ENCODE assay signal across 8 cellular contexts in genomic region chr19:45478454-45479238, GRCh38. TPM values are rescaled to one million over a fixed set of nuclear protein-coding genes. Genes with fewer than 3 reads are reported as not detected.
DNase-seq lines count a peak whose midpoint lies in the region; ATAC-seq and TF ChIP-seq lines count a peak whose summit lies in the region.

No MANE protein-coding gene starts in this region.

- no peak for TF ChIP-seq EP300 in upper lobe of left lung (IDR thresholded peaks at IDR 0.05)

- peak overlapping the region; percentile 71 for H3K4me3 Mint-ChIP-seq in activated naive CD8-positive, alpha-beta T cell treated with anti-CD3 and anti-CD28 coated beads, Interleukin-2, amount 10 ng/mL, durations not matched to agents 7 days and 5 days

- H3K27ac Mint-ChIP-seq in activated naive CD8-positive, alpha-beta T cell treated with anti-CD3 and anti-CD28 coated beads, Interleukin-2, amount 10 ng/mL, durations not matched to agents 7 days and 5 days = peak overlapping the region; percentile 92

- H3K36me3 ChIP-seq in upper lobe of left lung = no peaks in the 10 kb centered on the region

- WGBS in upper lobe of left lung, 2 donors = 0 to 1% methylated on average over 33 to 39 of the region's 39 CpGs

- no peaks in the 10 kb centered on the region for H3K9me3 Mint-ChIP-seq in activated naive CD8-positive, alpha-beta T cell treated with anti-CD3 and anti-CD28 coated beads, Interleukin-2, amount 10 ng/mL, durations not matched to agents 7 days and 5 days

- no peaks in the 10 kb centered on the region for H3K9me3 ChIP-seq in upper lobe of left lung

- ATAC-seq in HG02571 (IDR thresholded peaks at IDR 0.05; ENCODE audit: unreplicated experiment) (peak; percentile 71), SK-N-SH treated with all-trans-retinoic acid at 6 μM for 48 hours (peak; percentile 63), upper lobe of left lung (ENCODE audit: low FRiP score in 2 of 2) (peak; percentile 68 to 94)
- peak; percentile 79 for ATAC-seq in activated naive CD8-positive, alpha-beta T cell treated with anti-CD3 and anti-CD28 coated beads, Interleukin-2, amount 10 ng/mL, durations not matched to agents 7 days and 5 days (ENCODE audit: low read depth)

- intact Hi-C loops in cardiac septum (cut with DNase I) = loop anchor here (1.0 kb wide), 2 partner anchors 35 to 39 kb away; no protein-coding TSS in a partner anchor

- peak in 1 of 4 donors; percentile 0 for TF ChIP-seq POLR2A in upper lobe of left lung (IDR thresholded peaks at IDR 0.05)

- POLR2A ChIA-PET in activated naive CD8-positive, alpha-beta T cell treated with anti-CD3 and anti-CD28 coated beads, Interleukin-2, amount 10 ng/mL, durations not matched to agents 7 days and 5 days (lab: Charles Lee) = interaction anchor here (0.6 to 3.4 kb wide), 22 partner anchors 10 to 391 kb away, joined by 3 to 95 read pairs (median 6); partner anchors contain the start of genes ERCC1, FOSB, PPP1R13L and QPCTL

- H3K27me3 Mint-ChIP-seq in activated naive CD8-positive, alpha-beta T cell treated with anti-CD3 and anti-CD28 coated beads, Interleukin-2, amount 10 ng/mL, durations not matched to agents 7 days and 5 days = peaks cover 26% of the 10 kb centered on the region

- peak; percentile 92 for TF ChIP-seq CTCF in GM10266 (IDR thresholded peaks at IDR 0.05; ENCODE audit: control insufficient read depth, insufficient read depth, low read depth, missing control alignments)
- TF ChIP-seq CTCF in upper lobe of left lung (IDR thresholded peaks at IDR 0.05) = peak; percentile 90 to 97 (median 94)

- DNase-seq in GM10266 (ENCODE audit: extremely low spot score) (peak; percentile 76), NCI-H1048 (lab: John Stamatoyannopoulos, UW) (peak; percentile 39), cardiac septum (ENCODE audit: low spot score) (peak; percentile 93), pons (ENCODE audit: low spot score) (peak; percentile 92), upper lobe of left lung (peak; percentile 86 to 90)
- peak; percentile 88 for DNase-seq in activated naive CD8-positive, alpha-beta T cell treated with anti-CD3 and anti-CD28 coated beads, Interleukin-2, amount 10 ng/mL, durations not matched to agents 7 days and 5 days

- H3K4me1 ChIP-seq in upper lobe of left lung = peaks cover 9 to 15% (median 12%) of the 10 kb centered on the region in 4 donors

- H3K27ac ChIP-seq in upper lobe of left lung = peak overlapping the region; percentile 92 to 98 (median 98)

- H3K36me3 Mint-ChIP-seq in activated naive CD8-positive, alpha-beta T cell treated with anti-CD3 and anti-CD28 coated beads, Interleukin-2, amount 10 ng/mL, durations not matched to agents 7 days and 5 days = no peaks in the 10 kb centered on the region

- H3K4me1 Mint-ChIP-seq in activated naive CD8-positive, alpha-beta T cell treated with anti-CD3 and anti-CD28 coated beads, Interleukin-2, amount 10 ng/mL, durations not matched to agents 7 days and 5 days = peaks cover 24% of the 10 kb centered on the region

- peak overlapping the region in 3 of 4 donors; percentile 38 to 55 (median 51) for H3K4me3 ChIP-seq in upper lobe of left lung

- peaks cover 0 to 3% (median 0%) of the 10 kb centered on the region in 4 donors for H3K27me3 ChIP-seq in upper lobe of left lung

TF ChIP-seq in SK-N-SH treated with all-trans-retinoic acid at 6 μM for 48 hours, 23 proteins besides CTCF, POLR2A, EP300 and RAD21:
- no peak for TF ChIP-seq ZFP30 (CRISPR knock-in tag; IDR thresholded peaks at IDR 0.05)
- TF ChIP-seq, protein P1, sequence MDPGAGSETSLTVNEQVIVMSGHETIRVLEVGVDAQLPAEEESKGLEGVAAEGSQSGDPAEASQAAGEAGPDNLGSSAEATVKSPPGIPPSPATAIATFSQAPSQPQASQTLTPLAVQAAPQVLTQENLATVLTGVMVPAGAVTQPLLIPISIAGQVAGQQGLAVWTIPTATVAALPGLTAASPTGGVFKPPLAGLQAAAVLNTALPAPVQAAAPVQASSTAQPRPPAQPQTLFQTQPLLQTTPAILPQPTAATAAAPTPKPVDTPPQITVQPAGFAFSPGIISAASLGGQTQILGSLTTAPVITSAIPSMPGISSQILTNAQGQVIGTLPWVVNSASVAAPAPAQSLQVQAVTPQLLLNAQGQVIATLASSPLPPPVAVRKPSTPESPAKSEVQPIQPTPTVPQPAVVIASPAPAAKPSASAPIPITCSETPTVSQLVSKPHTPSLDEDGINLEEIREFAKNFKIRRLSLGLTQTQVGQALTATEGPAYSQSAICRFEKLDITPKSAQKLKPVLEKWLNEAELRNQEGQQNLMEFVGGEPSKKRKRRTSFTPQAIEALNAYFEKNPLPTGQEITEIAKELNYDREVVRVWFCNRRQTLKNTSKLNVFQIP (CRISPR knock-in tag; IDR thresholded peaks at IDR 0.05; ENCODE audit: borderline replicate concordance, low read depth) = 0 out of 2 replicates have a peak, but pooled peaks have one; percentile 34
- no peak for TF ChIP-seq CSRNP3 (CRISPR knock-in tag; IDR thresholded peaks at IDR 0.05)

RNA-seq across cellular contexts. Expression of gene FOSB, which starts 10.8 kb away (rescaled TPM):
- 10 to 100 TPM; 68.7 to 69.4 TPM for total RNA-seq in activated naive CD8-positive, alpha-beta T cell treated with anti-CD3 and anti-CD28 coated beads, Interleukin-2, amount 10 ng/mL, durations not matched to agents 7 days and 5 days
- total RNA-seq in cardiac septum (0.94 TPM), upper lobe of left lung (100 to 1,000 TPM in 2 of 6 donors, 10 to 100 TPM in 2, 1 to 10 TPM in 1, not detected in 1; 8.8 to 152 (median 94.9) TPM)

RNA-seq across cellular contexts. Expression of gene RTN2, which starts 18.2 kb away (rescaled TPM):
- 1 to 10 TPM; 3.0 to 3.3 TPM for total RNA-seq in activated naive CD8-positive, alpha-beta T cell treated with anti-CD3 and anti-CD28 coated beads, Interleukin-2, amount 10 ng/mL, durations not matched to agents 7 days and 5 days
- 15.1 TPM for total RNA-seq in cardiac septum
- 10 to 100 TPM in 3 of 6 donors, 1 to 10 TPM in 3; 5.2 to 17.8 (median 11.1) TPM for total RNA-seq in upper lobe of left lung

RNA-seq across cellular contexts. Expression of gene PPM1N, which starts 19.6 kb away (rescaled TPM):
- total RNA-seq in activated naive CD8-positive, alpha-beta T cell treated with anti-CD3 and anti-CD28 coated beads, Interleukin-2, amount 10 ng/mL, durations not matched to agents 7 days and 5 days = 1 to 10 TPM; 5.8 to 6.1 TPM
- total RNA-seq in cardiac septum (0.59 TPM), upper lobe of left lung (1 to 10 TPM in 3 of 6 donors, under 1 TPM in 2, not detected in 1; 0.89 to 6.3 (median 1.1) TPM)

RNA-seq across cellular contexts. Expression of gene VASP, which starts 28.6 kb away (rescaled TPM):
- 100 to 1,000 TPM; 166 to 180 TPM for total RNA-seq in activated naive CD8-positive, alpha-beta T cell treated with anti-CD3 and anti-CD28 coated beads, Interleukin-2, amount 10 ng/mL, durations not matched to agents 7 days and 5 days
- total RNA-seq in cardiac septum = 60.4 TPM
- total RNA-seq in upper lobe of left lung = 100 to 1,000 TPM in 4 of 6 donors, 10 to 100 TPM in 2; 68.1 to 266 (median 143) TPM

RNA-seq across cellular contexts. Expression of gene ERCC1, which starts 54.9 kb away (rescaled TPM):
- 10 to 100 TPM; 63.1 to 63.3 TPM for total RNA-seq in activated naive CD8-positive, alpha-beta T cell treated with anti-CD3 and anti-CD28 coated beads, Interleukin-2, amount 10 ng/mL, durations not matched to agents 7 days and 5 days
- 89.0 TPM for total RNA-seq in cardiac septum
- total RNA-seq in upper lobe of left lung = 100 to 1,000 TPM in 1 of 6 donors, 10 to 100 TPM in 5; 53.7 to 102 (median 76.2) TPM

Comparison
In these comparisons a context has a peak if more than half of its experiments do, and no peak if none do; other contexts are left out.
1. Peak in every context shown above with its lines: DNase-seq, ATAC-seq, H3K4me3 ChIP-seq and H3K27ac ChIP-seq.
2. DNase-seq: peak in every context shown above with its lines; median percentile 93 in cardiac septum; 92 in pons; 88 in activated naive CD8-positive, alpha-beta T cell treated with anti-CD3 and anti-CD28 coated beads, Interleukin-2, amount 10 ng/mL, durations not matched to agents 7 days and 5 days; 88 in upper lobe of left lung; 76 in GM10266; 39 in NCI-H1048.